Comparison of ENCODE assay signal across 23 cellular contexts in the genomic region with DNA sequence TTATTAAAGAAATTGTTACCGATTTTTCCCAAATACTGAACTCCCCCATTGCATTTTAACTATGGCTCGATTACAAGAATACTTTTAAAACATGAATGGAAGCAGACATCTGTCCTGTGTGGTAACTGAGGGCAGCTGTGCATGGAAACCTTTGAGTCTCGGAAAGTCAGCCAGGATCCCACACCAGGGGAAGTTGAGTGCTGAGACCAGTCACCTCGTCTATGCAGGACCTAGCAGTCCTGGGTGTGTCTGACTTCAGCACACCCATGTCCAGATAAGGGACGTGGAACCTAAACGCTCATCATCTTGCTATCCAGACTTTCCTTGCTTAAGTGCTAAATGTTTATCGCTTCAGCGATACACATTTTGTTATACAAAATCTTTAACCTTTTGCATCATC. TPM values are rescaled to one million over a fixed set of nuclear protein-coding genes. Genes with fewer than 3 reads are reported as not detected.
"Had no signal": no experiment of that assay in that cellular context is flagged by ENCODE, and none has a peak within 500 bp of the region (broad histone marks: within the 10 kb centered on the region; RNA-seq: fewer than 3 reads in every experiment).

No MANE protein-coding gene starts in this region.

- ATAC-seq: activated naive CD8-positive, alpha-beta T cell treated with anti-CD3 and anti-CD28 coated beads, Interleukin-2, amount 50 U/mL, for 24 hours; mucosa of descending colon; naive thymus-derived CD8-positive, alpha-beta T cell; pancreas; sciatic nerve had no signal

- H3K36me3 Mint-ChIP-seq: activated naive CD4-positive, alpha-beta T cell treated with anti-CD3 and anti-CD28 coated beads, Interleukin-2, amount 10 ng/mL, durations not matched to agents 7 days and 5 days; naive thymus-derived CD8-positive, alpha-beta T cell had no signal

- H3K27ac ChIP-seq: ascending aorta, breast epithelium, left ventricle myocardium inferior, neutrophil, pancreas, VCaP had no signal

- H3K27ac Mint-ChIP-seq: activated naive CD4-positive, alpha-beta T cell treated with anti-CD3 and anti-CD28 coated beads, Interleukin-2, amount 10 ng/mL, durations not matched to agents 7 days and 5 days; activated naive CD8-positive, alpha-beta T cell treated with anti-CD3 and anti-CD28 coated beads, Interleukin-2, amount 50 U/mL, for 24 hours; naive thymus-derived CD8-positive, alpha-beta T cell had no signal

- H3K9me3 Mint-ChIP-seq: activated naive CD4-positive, alpha-beta T cell treated with anti-CD3 and anti-CD28 coated beads, Interleukin-2, amount 10 ng/mL, durations not matched to agents 7 days and 5 days; activated naive CD8-positive, alpha-beta T cell treated with anti-CD3 and anti-CD28 coated beads, Interleukin-2, amount 50 U/mL, for 24 hours had no signal

- H3K4me3 ChIP-seq: ascending aorta, breast epithelium, left ventricle myocardium inferior, mucosa of descending colon, pancreas, thyroid gland had no signal

- H3K36me3 ChIP-seq: ascending aorta, breast epithelium, neutrophil, pancreas, thyroid gland had no signal

- H3K4me3 Mint-ChIP-seq: activated naive CD4-positive, alpha-beta T cell treated with anti-CD3 and anti-CD28 coated beads, Interleukin-2, amount 10 ng/mL, durations not matched to agents 7 days and 5 days; activated naive CD8-positive, alpha-beta T cell treated with anti-CD3 and anti-CD28 coated beads, Interleukin-2, amount 50 U/mL, for 24 hours; naive thymus-derived CD8-positive, alpha-beta T cell had no signal

- H3K27me3 ChIP-seq: ascending aorta, breast epithelium, pancreas, thyroid gland had no signal

- DNase-seq: activated CD4-positive, CD25-positive, alpha-beta regulatory T cell treated with anti-CD3 and anti-CD28 coated beads, Interleukin-2, amount 50 U/mL, for 72 hours; activated CD8-positive, alpha-beta memory T cell treated with anti-CD3 and anti-CD28 coated beads for 24 hours; activated CD8-positive, alpha-beta memory T cell treated with anti-CD3 and anti-CD28 coated beads, Interleukin-2, amount 50 U/mL, for 48 hours; activated effector memory CD4-positive, alpha-beta T cell treated with Interleukin-2 at 50 U/mL for 16 hours; activated naive CD4-positive, alpha-beta T cell treated with anti-CD3 and anti-CD28 coated beads, Interleukin-2, amount 10 ng/mL, durations not matched to agents 7 days and 5 days; activated naive CD8-positive, alpha-beta T cell treated with anti-CD3 and anti-CD28 coated beads, Interleukin-2, amount 50 U/mL, for 24 hours; activated T-cell treated with anti-CD3 and anti-CD28 coated beads, Interleukin-2, amount 50 U/mL, for 48 hours; cortex of kidney; erythroblast; foreskin melanocyte; left ventricle myocardium inferior; mucosa of descending colon; naive thymus-derived CD8-positive, alpha-beta T cell; pancreas; stimulated activated CD8-positive, alpha-beta memory T cell treated with anti-CD3 and anti-CD28 coated beads, Interleukin-4, amount 100 ng/mL, for 48 hours; stimulated activated naive CD4-positive, alpha-beta T cell; T-helper 2 cell; thyroid gland had no signal

- H3K4me1 Mint-ChIP-seq: activated naive CD4-positive, alpha-beta T cell treated with anti-CD3 and anti-CD28 coated beads, Interleukin-2, amount 10 ng/mL, durations not matched to agents 7 days and 5 days; activated naive CD8-positive, alpha-beta T cell treated with anti-CD3 and anti-CD28 coated beads, Interleukin-2, amount 50 U/mL, for 24 hours; naive thymus-derived CD8-positive, alpha-beta T cell had no signal

- H3K9me3 ChIP-seq: ascending aorta, breast epithelium, left ventricle myocardium inferior, mucosa of descending colon, neutrophil, pancreas, thyroid gland had no signal

RNA-seq across cellular contexts. Expression of a gene that starts 6.1 kb away (rescaled TPM):
- polyA plus RNA-seq: naive thymus-derived CD8-positive, alpha-beta T cell had no signal
